ENCODE assay signal across 19 cellular contexts in genomic region chr2:218755567-218756404, GRCh38.
"Had no signal": no experiment of that assay in that cellular context is flagged by ENCODE, and none has a peak within 500 bp of the region (broad histone marks: within the 10 kb centered on the region; RNA-seq: fewer than 3 reads in every experiment).

No MANE protein-coding gene starts in this region.

- ATAC-seq: gastrocnemius medialis; heart right ventricle; naive thymus-derived CD4-positive, alpha-beta T cell had no signal

- H3K4me1 Mint-ChIP-seq: immature natural killer cell, nephron progenitor cell had no signal

- H3K27me3 ChIP-seq: esophagus muscularis mucosa, gastrocnemius medialis, heart right ventricle, sigmoid colon, stomach, thyroid gland had no signal

- H3K27ac ChIP-seq: epithelial cell of prostate, esophagus muscularis mucosa, gastrocnemius medialis, heart right ventricle, left ventricle myocardium inferior, psoas muscle, sigmoid colon, skin epidermis, stomach, thyroid gland had no signal

- H3K27me3 Mint-ChIP-seq: naive thymus-derived CD4-positive, alpha-beta T cell; type B pancreatic cell had no signal

- H3K4me1 ChIP-seq: gastrocnemius medialis, left ventricle myocardium inferior, sigmoid colon, thyroid gland had no signal

- H3K9me3 ChIP-seq: esophagus muscularis mucosa, gastrocnemius medialis, heart right ventricle, left ventricle myocardium inferior, psoas muscle, sigmoid colon, stomach, thyroid gland had no signal

- H3K27ac Mint-ChIP-seq: immature natural killer cell, nephron progenitor cell, type B pancreatic cell had no signal

- DNase-seq: effector memory CD4-positive, alpha-beta T cell; gastrocnemius medialis; heart right ventricle; immature natural killer cell; left ventricle myocardium inferior; mesendoderm; naive thymus-derived CD4-positive, alpha-beta T cell; nephron progenitor cell; psoas muscle; sigmoid colon; stimulated activated CD4-positive, alpha-beta T cell treated with anti-CD3 and anti-CD28 coated beads, Interleukin-2, amount 100 ng/mL, for 24 hours; stimulated activated CD4-positive, alpha-beta T cell treated with anti-CD3 and anti-CD28 coated beads, Interleukin-4, amount 100 ng/mL, for 4 hours; stimulated activated naive CD4-positive, alpha-beta T cell; stomach; thyroid gland had no signal

- H3K4me3 ChIP-seq: esophagus muscularis mucosa, gastrocnemius medialis, heart right ventricle, left ventricle myocardium inferior, psoas muscle, sigmoid colon, skin epidermis, stomach, thyroid gland had no signal

- H3K4me3 Mint-ChIP-seq: immature natural killer cell; naive thymus-derived CD4-positive, alpha-beta T cell; nephron progenitor cell; type B pancreatic cell had no signal

- H3K9me3 Mint-ChIP-seq: immature natural killer cell; naive thymus-derived CD4-positive, alpha-beta T cell; nephron progenitor cell; type B pancreatic cell had no signal
